Comparison of ENCODE assay signal across 8 cellular contexts in the genomic region with DNA sequence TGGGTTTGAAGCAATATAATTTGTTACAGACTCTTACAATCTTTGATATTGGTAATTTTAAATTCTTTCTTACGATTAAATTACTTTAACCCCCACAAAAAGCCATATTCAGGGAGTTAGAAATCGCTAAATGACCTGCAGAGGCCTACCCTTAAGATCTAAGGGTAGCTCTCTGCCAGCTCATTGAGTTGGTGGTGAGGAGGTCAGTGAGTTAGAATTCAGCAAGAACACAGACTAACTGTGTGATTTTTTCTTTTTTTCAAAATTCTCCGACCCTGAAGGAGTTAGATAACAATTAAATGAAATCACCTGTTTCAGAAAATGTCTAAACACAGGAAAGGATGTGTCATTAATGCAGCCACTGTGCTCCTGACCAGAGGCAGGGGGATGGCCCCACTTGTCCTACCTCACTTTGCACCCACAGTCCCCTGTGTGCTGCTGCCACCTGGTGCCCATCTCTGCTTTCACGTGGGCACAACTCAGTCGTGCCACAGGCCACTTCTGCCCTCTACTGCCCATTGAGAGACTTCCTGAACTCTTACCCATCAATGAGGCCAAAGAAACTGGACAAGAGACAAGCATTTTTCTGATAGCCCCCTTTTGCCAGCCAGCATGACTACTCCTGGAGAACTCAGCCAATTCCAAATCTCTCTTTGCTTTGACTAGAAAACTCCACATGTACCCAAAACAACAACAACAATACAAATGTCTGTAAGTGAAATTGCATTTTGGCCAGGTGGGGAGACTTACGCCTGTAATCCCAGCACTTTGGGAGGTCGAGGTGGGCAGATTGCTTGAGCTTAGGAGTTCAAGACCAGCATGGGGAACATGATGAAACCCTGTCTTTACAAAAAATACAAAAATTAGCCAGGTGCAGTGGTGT. TPM values are rescaled to one million over a fixed set of nuclear protein-coding genes. Genes with fewer than 3 reads are reported as not detected.
DNase-seq lines count a peak whose midpoint lies in the region; ATAC-seq lines count a peak whose summit lies in the region.

No MANE protein-coding gene starts in this region.

- peak; percentile 67 for ATAC-seq in GM19035 (IDR thresholded peaks at IDR 0.05; ENCODE audit: unreplicated experiment)
- peak; percentile 55 for ATAC-seq in HG03558 (IDR thresholded peaks at IDR 0.05; ENCODE audit: extremely low read depth, unreplicated experiment)

- DNase-seq in AML-193 (lab: John Stamatoyannopoulos, UW) = peak; percentile 70 to 77
- peak; percentile 86 for DNase-seq in NCI-H748 (lab: John Stamatoyannopoulos, UW; ENCODE audit: unreplicated experiment)
- peak; percentile 61 to 66 for DNase-seq in activated CD4-positive, alpha-beta T cell treated with anti-CD3 and anti-CD28 coated beads, Interleukin-2, amount 50 U/mL, for 4 hours
- peak; percentile 96 for DNase-seq in dermis blood vessel endothelial cell
- DNase-seq in lung microvascular endothelial cell (ENCODE audit: low read depth in 2 of 2) = peak; percentile 91 to 95
- peak; percentile 51 for DNase-seq in stimulated activated CD8-positive, alpha-beta memory T cell treated with anti-CD3 and anti-CD28 coated beads, Interleukin-15, amount 100 ng/mL, for 1 hour (ENCODE audit: low read depth)

RNA-seq across cellular contexts. Expression of a gene that starts 8.4 kb away (rescaled TPM):
- total RNA-seq in dermis blood vessel endothelial cell (0.17 and 0.19 TPM in 2 replicates), lung microvascular endothelial cell (under 0.01 and 0.22 TPM in 2 replicates)

RNA-seq across cellular contexts. Expression of a gene that starts 29.1 kb away (rescaled TPM):
- 0.09 TPM in 1 of 2 replicates, not detected in the other for total RNA-seq in dermis blood vessel endothelial cell
- not detected in 2 replicates for total RNA-seq in lung microvascular endothelial cell

RNA-seq across cellular contexts. Expression of a gene that starts 33.8 kb away (rescaled TPM):
- total RNA-seq in dermis blood vessel endothelial cell (276 and 348 TPM in 2 replicates), lung microvascular endothelial cell (59.1 and 165 TPM in 2 replicates)

RNA-seq across cellular contexts. Expression of a gene that starts 53.9 kb away (rescaled TPM):
- total RNA-seq in dermis blood vessel endothelial cell (not detected in 2 replicates), lung microvascular endothelial cell (under 0.01 TPM in 1 of 2 replicates, not detected in the other)

Comparison
In these comparisons a context has a peak if more than half of its experiments do, and no peak if none do; other contexts are left out.
1. Peak in every context shown above with its lines: DNase-seq and ATAC-seq.